In the genomic region with DNA sequence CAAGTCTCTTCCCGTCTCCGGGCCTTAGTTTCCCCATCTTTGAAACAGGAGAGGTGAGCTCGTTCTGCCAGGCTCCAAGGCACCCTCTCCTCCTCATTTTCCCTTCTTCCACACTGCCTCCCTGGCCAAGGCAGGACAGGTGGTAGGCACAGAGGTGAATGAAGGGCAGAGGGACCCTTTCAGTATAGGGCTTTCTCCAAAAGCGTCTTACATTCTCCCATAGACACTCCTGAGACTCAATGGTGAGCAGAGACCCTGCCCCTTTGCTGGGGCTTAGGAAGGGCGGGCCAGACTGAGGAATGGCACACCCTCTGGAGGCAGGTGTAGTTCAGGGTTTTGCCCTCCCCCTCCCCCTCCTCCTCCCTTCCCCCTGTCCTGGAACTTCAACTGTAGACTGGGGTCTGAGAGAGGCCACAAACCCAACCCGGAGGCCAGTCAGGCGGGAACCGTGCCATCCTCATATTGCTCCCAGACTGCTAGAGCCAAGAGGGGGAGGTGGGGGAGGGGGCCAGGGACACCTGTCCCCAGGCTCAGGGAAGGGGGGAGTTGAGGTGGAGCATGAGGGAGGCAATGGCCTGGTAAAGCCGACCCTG, we compare ENCODE assay signal across 8 cellular contexts. TPM values are rescaled to one million over a fixed set of nuclear protein-coding genes. Genes with fewer than 3 reads are reported as not detected.
DNase-seq lines count a peak whose midpoint lies in the region; ATAC-seq and TF ChIP-seq lines count a peak whose summit lies in the region.

No MANE protein-coding gene starts in this region.

- CTCF ChIA-PET in activated B cell treated with CpG ODN at 0.5 μM for 24 hours (lab: Charles Lee) = interaction anchor here (0.7 to 1.0 kb wide), 2 partner anchors 16 to 97 kb away, joined by 3 read pairs; a partner anchor contains a TSS
- CTCF ChIA-PET in activated CD8-positive, alpha-beta T cell treated with anti-CD3 and anti-CD28 coated beads, Interleukin-2, amount 10 ng/mL, durations not matched to agents 7 days and 5 days (lab: Charles Lee) = interaction anchor here (0.6 to 2.0 kb wide), 3 partner anchors 14 to 97 kb away, joined by 3 to 7 read pairs (median 6); a partner anchor contains a TSS

- H3K36me3 ChIP-seq in kidney epithelial cell (ENCODE audit: control insufficient read depth, insufficient read depth, low read length) (peaks cover 7% of the 10 kb centered on the region), upper lobe of right lung (peaks cover 36% of the 10 kb centered on the region)

- DNase-seq in activated naive CD4-positive, alpha-beta T cell treated with Interleukin-2 at 50 U/mL for 16 hours = no peak
- DNase-seq in activated B cell treated with CpG ODN at 0.5 μM for 24 hours = no peak
- no peak for DNase-seq in kidney epithelial cell (ENCODE audit: low read depth)
- DNase-seq in upper lobe of right lung = peak; percentile 71
- DNase-seq in activated CD8-positive, alpha-beta T cell treated with anti-CD3 and anti-CD28 coated beads, Interleukin-2, amount 10 ng/mL, durations not matched to agents 7 days and 5 days = no peak
- no peak for DNase-seq in activated effector memory CD4-positive, alpha-beta T cell treated with Interleukin-2 at 50 U/mL for 16 hours

- peak overlapping the region; percentile 27 for H3K4me3 Mint-ChIP-seq in activated naive CD4-positive, alpha-beta T cell treated with anti-CD3 and anti-CD28 coated beads, Interleukin-2, amount 50 U/mL, for 24 hours
- H3K4me3 Mint-ChIP-seq in activated B cell treated with CpG ODN at 0.5 μM for 24 hours = peak overlapping the region; percentile 73
- no peak overlapping the region for H3K4me3 Mint-ChIP-seq in activated CD8-positive, alpha-beta T cell treated with anti-CD3 and anti-CD28 coated beads, Interleukin-2, amount 10 ng/mL, durations not matched to agents 7 days and 5 days

- no peak for TF ChIP-seq POLR2A in GM18505 (IDR thresholded peaks at IDR 0.05; ENCODE audit: borderline replicate concordance, extremely low read depth, insufficient read depth, insufficient read length)

- peaks cover 49% of the 10 kb centered on the region for H3K4me1 Mint-ChIP-seq in activated naive CD4-positive, alpha-beta T cell treated with anti-CD3 and anti-CD28 coated beads, Interleukin-2, amount 50 U/mL, for 24 hours
- peaks cover 62% of the 10 kb centered on the region for H3K4me1 Mint-ChIP-seq in activated B cell treated with CpG ODN at 0.5 μM for 24 hours
- peaks cover 54% of the 10 kb centered on the region for H3K4me1 Mint-ChIP-seq in activated CD8-positive, alpha-beta T cell treated with anti-CD3 and anti-CD28 coated beads, Interleukin-2, amount 10 ng/mL, durations not matched to agents 7 days and 5 days (ENCODE audit: low read depth)

- H3K9me3 ChIP-seq in upper lobe of right lung = no peaks in the 10 kb centered on the region

- H3K4me1 ChIP-seq in upper lobe of right lung = peaks cover 55% of the 10 kb centered on the region

- H3K27ac ChIP-seq in upper lobe of right lung = peak overlapping the region; percentile 87

- TF ChIP-seq CTCF in activated B cell treated with CpG ODN at 0.5 μM for 24 hours (IDR thresholded peaks at IDR 0.05) (no peak), kidney epithelial cell (IDR thresholded peaks at IDR 0.05; ENCODE audit: insufficient read depth, low read length, poor library complexity, severe bottlenecking) (no peak), upper lobe of right lung (IDR thresholded peaks at IDR 0.05) (no peak)

- H3K27me3 ChIP-seq in kidney epithelial cell (ENCODE audit: control insufficient read depth, insufficient read depth, low read length) = no peaks in the 10 kb centered on the region
- H3K27me3 ChIP-seq in upper lobe of right lung = no peaks in the 10 kb centered on the region

- intact Hi-C loops in activated B cell treated with CpG ODN at 0.5 μM for 24 hours (cut with micrococcal nuclease) (loop anchor here (5.0 kb wide), 1 partner anchor 147 kb away; a partner anchor contains a TSS), upper lobe of right lung (cut with DNase I) (no loop called here)

- POLR2A ChIA-PET in activated B cell treated with CpG ODN at 0.5 μM for 24 hours (lab: Charles Lee) = interaction anchor here (0.6 to 1.5 kb wide), 5 partner anchors 9 to 100 kb away, joined by 3 to 6 read pairs (median 5); a partner anchor contains a TSS
- POLR2A ChIA-PET in activated CD8-positive, alpha-beta T cell treated with anti-CD3 and anti-CD28 coated beads, Interleukin-2, amount 10 ng/mL, durations not matched to agents 7 days and 5 days (lab: Charles Lee) = no interaction called here

- H3K27me3 Mint-ChIP-seq in activated naive CD4-positive, alpha-beta T cell treated with anti-CD3 and anti-CD28 coated beads, Interleukin-2, amount 50 U/mL, for 24 hours = peaks cover 21% of the 10 kb centered on the region
- peaks cover 12% of the 10 kb centered on the region for H3K27me3 Mint-ChIP-seq in activated B cell treated with CpG ODN at 0.5 μM for 24 hours
- H3K27me3 Mint-ChIP-seq in activated CD8-positive, alpha-beta T cell treated with anti-CD3 and anti-CD28 coated beads, Interleukin-2, amount 10 ng/mL, durations not matched to agents 7 days and 5 days (ENCODE audit: low read depth) = peaks cover 46% of the 10 kb centered on the region

- no peaks in the 10 kb centered on the region for H3K36me3 Mint-ChIP-seq in activated naive CD4-positive, alpha-beta T cell treated with anti-CD3 and anti-CD28 coated beads, Interleukin-2, amount 50 U/mL, for 24 hours
- H3K36me3 Mint-ChIP-seq in activated B cell treated with CpG ODN at 0.5 μM for 24 hours (ENCODE audit: low read depth) = no peaks in the 10 kb centered on the region
- H3K36me3 Mint-ChIP-seq in activated CD8-positive, alpha-beta T cell treated with anti-CD3 and anti-CD28 coated beads, Interleukin-2, amount 10 ng/mL, durations not matched to agents 7 days and 5 days (ENCODE audit: low read depth) = no peaks in the 10 kb centered on the region

- ATAC-seq in activated B cell treated with CpG ODN at 0.5 μM for 24 hours (ENCODE audit: low read depth) (no peak), upper lobe of right lung (no peak), GM18505 (IDR thresholded peaks at IDR 0.05; ENCODE audit: unreplicated experiment) (no peak)
- no peak for ATAC-seq in activated CD8-positive, alpha-beta T cell treated with anti-CD3 and anti-CD28 coated beads, Interleukin-2, amount 10 ng/mL, durations not matched to agents 7 days and 5 days

- H3K27ac Mint-ChIP-seq in activated naive CD4-positive, alpha-beta T cell treated with anti-CD3 and anti-CD28 coated beads, Interleukin-2, amount 50 U/mL, for 24 hours = peak overlapping the region; percentile 51
- H3K27ac Mint-ChIP-seq in activated B cell treated with CpG ODN at 0.5 μM for 24 hours = no peak overlapping the region
- H3K27ac Mint-ChIP-seq in activated CD8-positive, alpha-beta T cell treated with anti-CD3 and anti-CD28 coated beads, Interleukin-2, amount 10 ng/mL, durations not matched to agents 7 days and 5 days = no peak overlapping the region

- H3K4me3 ChIP-seq in kidney epithelial cell (ENCODE audit: low read depth, low read length) (peak overlapping the region; percentile 89), upper lobe of right lung (peak overlapping the region; percentile 89)

- H3K9me3 Mint-ChIP-seq in activated naive CD4-positive, alpha-beta T cell treated with anti-CD3 and anti-CD28 coated beads, Interleukin-2, amount 50 U/mL, for 24 hours = no peaks in the 10 kb centered on the region
- H3K9me3 Mint-ChIP-seq in activated B cell treated with CpG ODN at 0.5 μM for 24 hours = no peaks in the 10 kb centered on the region
- H3K9me3 Mint-ChIP-seq in activated CD8-positive, alpha-beta T cell treated with anti-CD3 and anti-CD28 coated beads, Interleukin-2, amount 10 ng/mL, durations not matched to agents 7 days and 5 days (ENCODE audit: insufficient read depth) = no peaks in the 10 kb centered on the region

RNA-seq across cellular contexts. Expression of a gene that starts 1.9 kb away (rescaled TPM):
- 0.80 and 1.4 TPM in 2 replicates for total RNA-seq in activated B cell treated with CpG ODN at 0.5 μM for 24 hours
- 10.2 and 11.2 TPM in 2 replicates for total RNA-seq in kidney epithelial cell
- 26.4 TPM for total RNA-seq in upper lobe of right lung
- 1 to 10 TPM in 1 of 2 experiments, under 1 TPM in 1; 0.79 to 1.2 TPM for total RNA-seq in activated CD8-positive, alpha-beta T cell treated with anti-CD3 and anti-CD28 coated beads, Interleukin-2, amount 10 ng/mL, durations not matched to agents 7 days and 5 days

RNA-seq across cellular contexts. Expression of a gene that starts 6.8 kb away (rescaled TPM):
- 1.2 and 1.4 TPM in 2 replicates for total RNA-seq in activated B cell treated with CpG ODN at 0.5 μM for 24 hours
- 3.1 and 8.9 TPM in 2 replicates for total RNA-seq in kidney epithelial cell
- total RNA-seq in upper lobe of right lung = 1.4 TPM
- under 1 TPM; 0.13 to 0.29 TPM for total RNA-seq in activated CD8-positive, alpha-beta T cell treated with anti-CD3 and anti-CD28 coated beads, Interleukin-2, amount 10 ng/mL, durations not matched to agents 7 days and 5 days

RNA-seq across cellular contexts. Expression of a gene that starts 7.5 kb away (rescaled TPM):
- 16.4 and 21.3 TPM in 2 replicates for total RNA-seq in activated B cell treated with CpG ODN at 0.5 μM for 24 hours
- total RNA-seq in kidney epithelial cell = 5.8 and 7.0 TPM in 2 replicates
- 6.5 TPM for total RNA-seq in upper lobe of right lung
- under 1 TPM; 0.71 to 0.78 TPM for total RNA-seq in activated CD8-positive, alpha-beta T cell treated with anti-CD3 and anti-CD28 coated beads, Interleukin-2, amount 10 ng/mL, durations not matched to agents 7 days and 5 days

RNA-seq across cellular contexts. Expression of a gene that starts 15.8 kb away (rescaled TPM):
- total RNA-seq in activated B cell treated with CpG ODN at 0.5 μM for 24 hours (8.6 and 9.4 TPM in 2 replicates), kidney epithelial cell (11.3 and 15.0 TPM in 2 replicates), upper lobe of right lung (19.8 TPM)
- 1 to 10 TPM; 8.0 to 8.1 TPM for total RNA-seq in activated CD8-positive, alpha-beta T cell treated with anti-CD3 and anti-CD28 coated beads, Interleukin-2, amount 10 ng/mL, durations not matched to agents 7 days and 5 days
